25 cellular contexts compared by ENCODE assay signal in genomic region chr7:6243168-6243567, GRCh38.
"Had no signal": no experiment of that assay in that cellular context is flagged by ENCODE, and none has a peak within 500 bp of the region (broad histone marks: within the 10 kb centered on the region; RNA-seq: fewer than 3 reads in every experiment).

No MANE protein-coding gene starts in this region.

- H3K27me3 Mint-ChIP-seq: activated naive CD8-positive, alpha-beta T cell; activated T-helper 17 cell treated with anti-CD3 and anti-CD28 coated beads, Interleukin-2, amount 50 U/mL, for 72 hours; central memory CD8-positive, alpha-beta T cell had no signal

- H3K27ac Mint-ChIP-seq: activated naive CD4-positive, alpha-beta T cell treated with anti-CD3 and anti-CD28 coated beads for 36 hours; activated naive CD8-positive, alpha-beta T cell; activated T-helper 17 cell treated with anti-CD3 and anti-CD28 coated beads, Interleukin-2, amount 50 U/mL, for 72 hours; brain; T-helper 1 cell treated with Interleukin-12 subunit alpha and Interleukin-12 subunit beta and Interleukin-4 antibody, amounts not matched to agents 30 μg/mL and 1 μg/mL, for 36 hours had no signal

- H3K4me3 Mint-ChIP-seq: activated naive CD4-positive, alpha-beta T cell treated with anti-CD3 and anti-CD28 coated beads for 36 hours; activated naive CD8-positive, alpha-beta T cell; activated T-helper 17 cell treated with anti-CD3 and anti-CD28 coated beads, Interleukin-2, amount 50 U/mL, for 72 hours; brain; T-helper 1 cell treated with Interleukin-12 subunit alpha and Interleukin-12 subunit beta and Interleukin-4 antibody, amounts not matched to agents 30 μg/mL and 1 μg/mL, for 36 hours had no signal

- H3K27ac ChIP-seq: SJSA1 had no signal

- ATAC-seq: activated T-helper 17 cell treated with anti-CD3 and anti-CD28 coated beads, Interleukin-2, amount 50 U/mL, for 72 hours; Panc1 had no signal

- H3K9me3 Mint-ChIP-seq: activated naive CD4-positive, alpha-beta T cell treated with anti-CD3 and anti-CD28 coated beads for 36 hours; activated T-helper 17 cell treated with anti-CD3 and anti-CD28 coated beads, Interleukin-2, amount 50 U/mL, for 72 hours; brain; central memory CD8-positive, alpha-beta T cell; T-helper 1 cell treated with Interleukin-12 subunit alpha and Interleukin-12 subunit beta and Interleukin-4 antibody, amounts not matched to agents 30 μg/mL and 1 μg/mL, for 36 hours had no signal

- DNase-seq: activated CD4-positive, alpha-beta T cell treated with anti-CD3 and anti-CD28 coated beads for 48 hours; activated CD4-positive, alpha-beta T cell treated with anti-CD3 and anti-CD28 coated beads, Interleukin-2, amount 50 U/mL, for 48 hours; activated CD4-positive, CD25-positive, alpha-beta regulatory T cell treated with anti-CD3 and anti-CD28 coated beads, Interleukin-2, amount 50 U/mL, for 72 hours; activated gamma-delta T cell; activated naive CD4-positive, alpha-beta T cell treated with anti-CD3 and anti-CD28 coated beads for 36 hours; activated T-cell treated with anti-CD3 and anti-CD28 coated beads, Interleukin-2, amount 50 U/mL, for 48 hours; amygdala; KG1; NCI-H1092; NCI-H1417 treated with DMSO at 0.1 percent for 48 hours; NCI-H1694; NCI-H2029; NCI-H2107; NCI-H510A treated with DMSO at 0.1 percent for 48 hours; NCI-H69; NK-92 treated with Interleukin-12 subunit alpha and Interleukin-12 subunit beta, amount 100 ng/mL, for 24 hours; OCI-M1; SHP77 had no signal

- H3K36me3 Mint-ChIP-seq: activated naive CD8-positive, alpha-beta T cell; brain had no signal
